Comparison of ENCODE assay signal across 9 cellular contexts in genomic region chr1:6261615-6261995, GRCh38. TPM values are rescaled to one million over a fixed set of nuclear protein-coding genes. Genes with fewer than 3 reads are reported as not detected.
DNase-seq lines count a peak whose midpoint lies in the region; ATAC-seq, FAIRE-seq and TF ChIP-seq lines count a peak whose summit lies in the region.
"Had no signal": no experiment of that assay in that cellular context is flagged by ENCODE, and none has a peak within 500 bp of the region (broad histone marks: within the 10 kb centered on the region; RNA-seq: fewer than 3 reads in every experiment).

No MANE protein-coding gene starts in this region.

- no peak overlapping the region for H2AFZ ChIP-seq in GM12878 (ENCODE audit: control insufficient read depth, low read depth, low read length)

- H3K9me3 ChIP-seq in A673 (ENCODE audit: low read depth, low read length, poor library complexity, severe bottlenecking) (no peaks in the 10 kb centered on the region), HUES48 (ENCODE audit: control insufficient read depth, insufficient read depth, low read length) (no peaks in the 10 kb centered on the region), GM12878 (replicated peaks; ENCODE audit: control insufficient read depth, insufficient read depth, low read length) (no peaks in the 10 kb centered on the region), lower lobe of right lung (no peaks in the 10 kb centered on the region), kidney (ENCODE audit: control insufficient read depth in 1 of 2, low read length in 2 of 2) (no peaks in the 10 kb centered on the region)
- H3K9me3 ChIP-seq: pancreas had no signal

- in situ Hi-C loops in GM12878 (cut with MboI): no loop called here

- H3K4me1 ChIP-seq in A673 (ENCODE audit: insufficient read depth, low read length, poor library complexity, severe bottlenecking) (peaks cover 20% of the 10 kb centered on the region), HUES48 (ENCODE audit: control insufficient read depth, insufficient read depth, low read length) (peaks cover 3% of the 10 kb centered on the region; the same call in 1 of the 2 replicates), GM12878 (ENCODE audit: control insufficient read depth, insufficient read depth, low read length) (peaks cover 3% of the 10 kb centered on the region; the same call in 1 of the 2 replicates), lower lobe of right lung (peaks cover 33% of the 10 kb centered on the region), kidney (ENCODE audit: control insufficient read depth in 1 of 2, insufficient read depth in 1 of 2, low read depth in 1 of 2, low read length in 2 of 2) (peaks cover 0 to 7% of the 10 kb centered on the region in 2 donors)
- H3K4me1 ChIP-seq: pancreas had no signal

- ATAC-seq in GM12878 (no peak), lower lobe of right lung (no peak), GM21825 (IDR thresholded peaks at IDR 0.05; ENCODE audit: unreplicated experiment) (no peak), HG02884 (IDR thresholded peaks at IDR 0.05; ENCODE audit: unreplicated experiment) (no peak)

- intact Hi-C loops in A673 (cut with micrococcal nuclease; ENCODE audit: unreplicated experiment) (loop anchor here (5.0 kb wide), 1 partner anchor 81 kb away; no protein-coding TSS in a partner anchor), GM12878 (cut with micrococcal nuclease; ENCODE audit: unreplicated experiment) (no loop called here), lower lobe of right lung (cut with DNase I) (no loop called here), kidney (cut with DNase I) (no loop called here)

- H3K9ac ChIP-seq in HUES48 (ENCODE audit: low read depth, low read length): no peak overlapping the region
- H3K9ac ChIP-seq in GM12878 (ENCODE audit: control insufficient read depth, insufficient read depth, low read length): no peak overlapping the region
- no peak overlapping the region for H3K9ac ChIP-seq in kidney (ENCODE audit: low read length in 2 of 2)

- RAD21 ChIA-PET in GM12878 (lab: Charles Lee; ENCODE audit: unreplicated experiment): no interaction called here

- 16% methylated on average over 10 of the region's 15 CpGs for WGBS in GM12878 (ENCODE audit: insufficient coverage, insufficient replicate concordance, low lambda C conversion rate, missing lambda C conversion rate)

- FAIRE-seq in GM12878 (lab: Jason Lieb, UNC) (no peak), kidney (lab: Jason Lieb, UNC) (no peak)
- FAIRE-seq: pancreas had no signal

- no peak for TF ChIP-seq EP300 in GM12878 (IDR thresholded peaks at IDR 0.05; ENCODE audit: borderline replicate concordance in 1 of 2, control insufficient read depth in 1 of 2, low read depth in 2 of 2, low read length in 2 of 2)

- H3K36me3 ChIP-seq in A673 (ENCODE audit: insufficient read depth, low read length, poor library complexity, severe bottlenecking) (no peaks in the 10 kb centered on the region), HUES48 (ENCODE audit: control insufficient read depth, insufficient read depth, low read length) (no peaks in the 10 kb centered on the region), GM12878 (ENCODE audit: control insufficient read depth in 2 of 2, insufficient read depth in 2 of 2, low read length in 1 of 2) (peaks cover 0 to 3% of the 10 kb centered on the region in 2 experiments; a peak in 2 of 4 replicates), lower lobe of right lung (no peaks in the 10 kb centered on the region), kidney (ENCODE audit: control insufficient read depth in 1 of 2, insufficient read depth in 2 of 2, low read length in 2 of 2) (no peaks in the 10 kb centered on the region)
- H3K36me3 ChIP-seq: pancreas had no signal

- no peak overlapping the region for H3K27ac ChIP-seq in A673 (ENCODE audit: low read depth, low read length, poor library complexity, severe bottlenecking)
- no peak overlapping the region for H3K27ac ChIP-seq in HUES48 (ENCODE audit: low read depth, low read length)
- no peak overlapping the region for H3K27ac ChIP-seq in GM12878 (ENCODE audit: control insufficient read depth, insufficient read depth)
- H3K27ac ChIP-seq in lower lobe of right lung: peak overlapping the region; percentile 53
- H3K27ac ChIP-seq in kidney (ENCODE audit: low read depth in 2 of 2, low read length in 2 of 2): no peak overlapping the region
- H3K27ac ChIP-seq: pancreas had no signal

- H3K27me3 ChIP-seq in A673 (replicated peaks; ENCODE audit: insufficient read depth, low read depth, low read length, poor library complexity) (no peaks in the 10 kb centered on the region), HUES48 (ENCODE audit: control insufficient read depth, insufficient read depth, low read length) (peaks cover 29% of the 10 kb centered on the region), GM12878 (replicated peaks in 1 of 2; ENCODE audit: control insufficient read depth in 2 of 2, insufficient read depth in 2 of 2, low read length in 1 of 2) (no peaks in the 10 kb centered on the region; a peak in 1 of 4 replicates), lower lobe of right lung (ENCODE audit: low read depth) (peaks cover 24% of the 10 kb centered on the region)
- H3K27me3 ChIP-seq: pancreas had no signal

- H3K79me2 ChIP-seq in GM12878 (ENCODE audit: control insufficient read depth, insufficient read depth, low read length): no peaks in the 10 kb centered on the region

- TF ChIP-seq RAD21 in GM12878 (IDR thresholded peaks at IDR 0.05; ENCODE audit: insufficient read depth, low read depth, low read length): no peak

- DNase-seq in A673 (ENCODE audit: low spot score) (no peak), GM12878 (ENCODE audit: low read depth, low spot score) (no peak), lower lobe of right lung (no peak), kidney (no peak), NCI-H1092 (lab: John Stamatoyannopoulos, UW) (no peak)

- TF ChIP-seq CTCF in A673 (conservative IDR thresholded peaks at IDR 0.05; ENCODE audit: low read depth, low read length) (no peak), GM12878 (IDR thresholded peaks at IDR 0.05 in 2 of 3, conservative IDR thresholded peaks at IDR 0.05 in 1 of 3; ENCODE audit: control insufficient read depth in 2 of 3, extremely low read depth in 1 of 3, insufficient read depth in 1 of 3, low read depth in 3 of 3, low read length in 3 of 3) (no peak), lower lobe of right lung (IDR thresholded peaks at IDR 0.05) (no peak), kidney (IDR thresholded peaks at IDR 0.05; ENCODE audit: borderline replicate concordance, extremely low read depth, insufficient read depth) (no peak)

- SMC1A ChIA-PET in GM12878 (lab: Charles Lee; ENCODE audit: uncharacterized antibody, unreplicated experiment): no interaction called here

- peak overlapping the region; percentile 62 for H3K4me3 ChIP-seq in A673 (ENCODE audit: low read depth, low read length, poor library complexity, severe bottlenecking)
- H3K4me3 ChIP-seq in HUES48 (ENCODE audit: low read depth, low read length): peak overlapping the region; percentile 69; the same call in 1 of the 2 replicates
- no peak overlapping the region for H3K4me3 ChIP-seq in GM12878
- peak overlapping the region; percentile 52 for H3K4me3 ChIP-seq in lower lobe of right lung
- H3K4me3 ChIP-seq in kidney (ENCODE audit: low read length in 2 of 2): no peak overlapping the region

- no TSS peak for BruUV-seq in A673 (replicated peaks; lab: Mats Ljungman, UMichigan)
- no TSS peak for BruUV-seq in GM12878 (replicated peaks; lab: Mats Ljungman, UMichigan)

- POLR2A ChIA-PET in A673 (lab: Charles Lee; ENCODE audit: low non-redundant PET): no interaction called here
- POLR2A ChIA-PET in GM12878 (lab: Charles Lee): interaction anchor here (0.6 kb wide), 1 partner anchor 293 kb away, joined by 5 read pairs; the partner anchor contains the start of gene NOL9

- TF ChIP-seq POLR2A in GM12878 (IDR thresholded peaks at IDR 0.05; ENCODE audit: low read depth, low read length): no peak

- no peaks in the 10 kb centered on the region for H4K20me1 ChIP-seq in GM12878 (ENCODE audit: control insufficient read depth, insufficient read depth)

- H3K4me2 ChIP-seq in GM12878 (ENCODE audit: control insufficient read depth, insufficient read depth): peak overlapping the region; percentile 71; the same call in 1 of the 2 replicates

- CTCF ChIA-PET in A673 (lab: Charles Lee): interaction anchor here (0.6 kb wide), 1 partner anchor 300 kb away, joined by 6 read pairs; no protein-coding TSS in a partner anchor
- CTCF ChIA-PET in GM12878 (lab: Yijun Ruan, JAX): interaction anchor here (0.6 kb wide), 1 partner anchor 32 kb away, joined by 3 read pairs; no protein-coding TSS in a partner anchor

RNA-seq across cellular contexts. Expression of gene GPR153, which starts 0.7 kb away (rescaled TPM):
- total RNA-seq in A673 (2021): 8.4 and 11.7 TPM in 2 replicates
- total RNA-seq in GM12878 (2013; cell fraction: nucleolus; rRNA removed): 16.3 and 18.1 TPM in 2 replicates
- 1.1 and 1.6 TPM in 2 replicates for total RNA-seq in GM12878 (2014; rRNA removed)
- 0.45 and 0.74 TPM in 2 replicates for total RNA-seq in GM12878 (2014; rRNA removed; fragmentation: Illumina TruSeq; extraction: Trizol)
- total RNA-seq in GM12878 (2021): 2.2 and 2.4 TPM in 2 replicates
- polyA plus RNA-seq in GM12878 (2011; ENCODE audit: low read depth): 0.71 TPM
- 0.33 and 0.92 TPM in 2 replicates for polyA plus RNA-seq in GM12878 (2011; rRNA removed)
- 1.7 and 2.6 TPM in 2 replicates for polyA plus RNA-seq in GM12878 (2011; cell fraction: cytosol; rRNA removed)
- polyA plus RNA-seq in GM12878 (2011; cell fraction: nucleus; rRNA removed): 3.9 and 4.2 TPM in 2 replicates
- 2.1 and 2.9 TPM in 2 replicates for polyA plus RNA-seq in GM12878 (2012)
- 0.29 and 0.63 TPM in 2 replicates for polyA plus RNA-seq in GM12878 (2014; fragmentation: Illumina TruSeq; extraction: Trizol)
- polyA plus RNA-seq in GM12878 (2014; fragmentation: Nextera tagmentation; extraction: Ambion mirVana): under 1 TPM; 0.05 to 0.11 TPM
- polyA plus RNA-seq in GM12878 (2014; rRNA removed): 1.3 and 1.5 TPM in 2 replicates
- polyA plus RNA-seq in GM12878 (2016; fragmentation: Nextera tagmentation; extraction: Ambion mirVana): under 1 TPM; 0.04 to 0.05 TPM
- 1.7 and 3.0 TPM in 2 replicates for polyA minus RNA-seq in GM12878 (2011; rRNA and poly(A)+ RNA removed)
- polyA minus RNA-seq in GM12878 (2011; cell fraction: cytosol; rRNA and poly(A)+ RNA removed): 1.1 TPM in 2 replicates
- polyA minus RNA-seq in GM12878 (2011; cell fraction: nucleus; rRNA and poly(A)+ RNA removed): 1.7 and 2.1 TPM in 2 replicates
- total RNA-seq in lower lobe of right lung: 16.6 TPM
- 8.6 TPM for total RNA-seq in kidney
- polyA plus RNA-seq in kidney (ENCODE audit: insufficient read depth, low read depth, low replicate concordance): 1.1 TPM

RNA-seq across cellular contexts. Expression of gene HES3, which starts 17.6 kb away (rescaled TPM):
- total RNA-seq in A673 (2021) (not detected in 2 replicates), GM12878 (2014; rRNA removed) (not detected in 2 replicates), GM12878 (2014; rRNA removed; fragmentation: Illumina TruSeq; extraction: Trizol) (not detected in 2 replicates), GM12878 (2021) (not detected in 2 replicates), lower lobe of right lung (not detected), kidney (not detected)
- not detected in 2 replicates for total RNA-seq in GM12878 (2013; cell fraction: nucleolus; rRNA removed)
- polyA plus RNA-seq in GM12878 (2011; ENCODE audit: low read depth): not detected
- polyA plus RNA-seq in GM12878 (2011; rRNA removed) (not detected in 2 replicates), GM12878 (2014; fragmentation: Illumina TruSeq; extraction: Trizol) (not detected in 2 replicates), GM12878 (2014; fragmentation: Nextera tagmentation; extraction: Ambion mirVana) (not detected), GM12878 (2014; rRNA removed) (not detected in 2 replicates), GM12878 (2016; fragmentation: Nextera tagmentation; extraction: Ambion mirVana) (not detected), kidney (ENCODE audit: insufficient read depth, low read depth, low replicate concordance) (not detected)
- polyA plus RNA-seq in GM12878 (2011; cell fraction: cytosol; rRNA removed): not detected in 2 replicates
- not detected in 2 replicates for polyA plus RNA-seq in GM12878 (2011; cell fraction: nucleus; rRNA removed)
- polyA plus RNA-seq in GM12878 (2012): not detected in 2 replicates
- polyA minus RNA-seq in GM12878 (2011; rRNA and poly(A)+ RNA removed): not detected in 2 replicates
- not detected in 2 replicates for polyA minus RNA-seq in GM12878 (2011; cell fraction: cytosol; rRNA and poly(A)+ RNA removed)
- polyA minus RNA-seq in GM12878 (2011; cell fraction: nucleus; rRNA and poly(A)+ RNA removed): not detected in 2 replicates
- total RNA-seq: pancreas had no signal
- polyA plus RNA-seq: pancreas had no signal

RNA-seq across cellular contexts. Expression of gene ICMT, which starts 25.8 kb away (rescaled TPM):
- 94.5 and 104 TPM in 2 replicates for total RNA-seq in A673 (2021)
- total RNA-seq in GM12878 (2013; cell fraction: nucleolus; rRNA removed): 11.9 and 13.4 TPM in 2 replicates
- total RNA-seq in GM12878 (2014; rRNA removed): 50.8 and 52.2 TPM in 2 replicates
- total RNA-seq in GM12878 (2014; rRNA removed; fragmentation: Illumina TruSeq; extraction: Trizol): 33.9 and 37.4 TPM in 2 replicates
- 48.3 and 50.4 TPM in 2 replicates for total RNA-seq in GM12878 (2021)
- polyA plus RNA-seq in GM12878 (2011; ENCODE audit: low read depth): 23.4 TPM
- polyA plus RNA-seq in GM12878 (2011; rRNA removed): 31.1 and 31.7 TPM in 2 replicates
- 28.3 and 31.8 TPM in 2 replicates for polyA plus RNA-seq in GM12878 (2011; cell fraction: cytosol; rRNA removed)
- polyA plus RNA-seq in GM12878 (2011; cell fraction: nucleus; rRNA removed): 12.1 and 15.0 TPM in 2 replicates
- polyA plus RNA-seq in GM12878 (2012): 16.8 and 18.8 TPM in 2 replicates
- polyA plus RNA-seq in GM12878 (2014; fragmentation: Illumina TruSeq; extraction: Trizol): 31.2 and 39.4 TPM in 2 replicates
- 1 to 10 TPM; 3.8 to 5.5 TPM for polyA plus RNA-seq in GM12878 (2014; fragmentation: Nextera tagmentation; extraction: Ambion mirVana)
- 43.2 and 45.4 TPM in 2 replicates for polyA plus RNA-seq in GM12878 (2014; rRNA removed)
- 10 to 100 TPM; 50.3 to 55.7 TPM for polyA plus RNA-seq in GM12878 (2016; fragmentation: Nextera tagmentation; extraction: Ambion mirVana)
- polyA minus RNA-seq in GM12878 (2011; rRNA and poly(A)+ RNA removed): 30.7 and 36.5 TPM in 2 replicates
- 13.4 and 17.8 TPM in 2 replicates for polyA minus RNA-seq in GM12878 (2011; cell fraction: cytosol; rRNA and poly(A)+ RNA removed)
- polyA minus RNA-seq in GM12878 (2011; cell fraction: nucleus; rRNA and poly(A)+ RNA removed): 5.3 and 12.0 TPM in 2 replicates
- total RNA-seq in lower lobe of right lung: 49.0 TPM
- 73.0 TPM for total RNA-seq in kidney
- polyA plus RNA-seq in kidney (ENCODE audit: insufficient read depth, low read depth, low replicate concordance): 43.4 TPM

RNA-seq across cellular contexts. Expression of gene RNF207, which starts 55.7 kb away (rescaled TPM):
- 6.4 and 12.5 TPM in 2 replicates for total RNA-seq in A673 (2021)
- 499 and 514 TPM in 2 replicates for total RNA-seq in GM12878 (2013; cell fraction: nucleolus; rRNA removed)
- total RNA-seq in GM12878 (2014; rRNA removed): 15.2 and 18.0 TPM in 2 replicates
- 7.8 and 8.9 TPM in 2 replicates for total RNA-seq in GM12878 (2014; rRNA removed; fragmentation: Illumina TruSeq; extraction: Trizol)
- total RNA-seq in GM12878 (2021): 23.2 and 27.0 TPM in 2 replicates
- polyA plus RNA-seq in GM12878 (2011; ENCODE audit: low read depth): 5.4 TPM
- polyA plus RNA-seq in GM12878 (2011; rRNA removed): 17.2 and 36.4 TPM in 2 replicates
- 30.4 and 130 TPM in 2 replicates for polyA plus RNA-seq in GM12878 (2011; cell fraction: cytosol; rRNA removed)
- polyA plus RNA-seq in GM12878 (2011; cell fraction: nucleus; rRNA removed): 329 and 490 TPM in 2 replicates
- 11.5 and 15.2 TPM in 2 replicates for polyA plus RNA-seq in GM12878 (2012)
- 9.4 and 13.3 TPM in 2 replicates for polyA plus RNA-seq in GM12878 (2014; fragmentation: Illumina TruSeq; extraction: Trizol)
- 1 to 10 TPM; 1.7 to 3.6 TPM for polyA plus RNA-seq in GM12878 (2014; fragmentation: Nextera tagmentation; extraction: Ambion mirVana)
- polyA plus RNA-seq in GM12878 (2014; rRNA removed): 33.4 and 43.5 TPM in 2 replicates
- 10 to 100 TPM in 1 of 2 experiments, 1 to 10 TPM in 1; 8.6 to 12.8 TPM for polyA plus RNA-seq in GM12878 (2016; fragmentation: Nextera tagmentation; extraction: Ambion mirVana)
- 28.8 and 34.0 TPM in 2 replicates for polyA minus RNA-seq in GM12878 (2011; rRNA and poly(A)+ RNA removed)
- polyA minus RNA-seq in GM12878 (2011; cell fraction: cytosol; rRNA and poly(A)+ RNA removed): 8.2 and 12.4 TPM in 2 replicates
- polyA minus RNA-seq in GM12878 (2011; cell fraction: nucleus; rRNA and poly(A)+ RNA removed): 78.3 and 123 TPM in 2 replicates
- total RNA-seq in lower lobe of right lung: 14.0 TPM
- 43.6 TPM for total RNA-seq in kidney
- polyA plus RNA-seq in kidney (ENCODE audit: insufficient read depth, low read depth, low replicate concordance): 7.7 TPM

Comparison
In these comparisons a context has a peak if more than half of its experiments do, and no peak if none do; other contexts are left out.
1. H3K4me3 ChIP-seq: peak in A673 (single experiment), HUES48 (single experiment) and lower lobe of right lung (single experiment); none in GM12878 (single experiment) and kidney (0 of 2).